In the genomic region with DNA sequence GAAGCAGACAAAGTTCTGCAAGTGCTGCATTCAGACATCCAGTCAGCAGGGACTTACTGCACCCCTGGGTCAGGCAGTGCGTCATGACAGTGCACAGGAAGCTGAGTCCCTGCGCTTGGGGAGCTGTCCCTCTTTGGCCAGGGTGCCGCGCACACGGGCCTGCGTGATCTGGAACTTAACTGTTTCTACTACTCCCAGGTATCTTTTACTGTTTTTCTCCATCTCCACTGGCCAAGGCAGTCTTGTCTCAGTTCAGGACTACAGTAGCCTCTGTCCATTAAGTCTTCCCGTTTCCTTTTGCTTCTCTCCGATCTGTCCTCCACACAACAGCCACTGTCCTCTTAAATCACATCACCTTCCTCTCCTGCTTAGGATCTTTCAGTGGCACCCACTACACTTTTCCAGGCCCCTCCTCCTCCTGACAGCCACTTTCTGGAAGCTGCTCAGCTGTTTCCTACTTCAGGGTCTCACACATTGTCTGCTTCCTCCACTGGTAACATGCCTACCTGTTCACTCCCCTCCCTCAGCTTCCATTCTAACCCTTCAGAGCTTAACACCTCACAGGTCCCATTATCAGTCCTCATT, we compare ENCODE assay signal across 1 cellular context.
TF ChIP-seq lines count a peak whose summit lies in the region.

No MANE protein-coding gene starts in this region.

TF ChIP-seq in WTC11, 78 proteins besides CTCF, POLR2A, EP300 and RAD21:
- no peak for TF ChIP-seq SMAD4 (CRISPR knock-in tag; IDR thresholded peaks at IDR 0.05)
- TF ChIP-seq HMGA2 (CRISPR knock-in tag; IDR thresholded peaks at IDR 0.05) = no peak
- TF ChIP-seq, protein P1, sequence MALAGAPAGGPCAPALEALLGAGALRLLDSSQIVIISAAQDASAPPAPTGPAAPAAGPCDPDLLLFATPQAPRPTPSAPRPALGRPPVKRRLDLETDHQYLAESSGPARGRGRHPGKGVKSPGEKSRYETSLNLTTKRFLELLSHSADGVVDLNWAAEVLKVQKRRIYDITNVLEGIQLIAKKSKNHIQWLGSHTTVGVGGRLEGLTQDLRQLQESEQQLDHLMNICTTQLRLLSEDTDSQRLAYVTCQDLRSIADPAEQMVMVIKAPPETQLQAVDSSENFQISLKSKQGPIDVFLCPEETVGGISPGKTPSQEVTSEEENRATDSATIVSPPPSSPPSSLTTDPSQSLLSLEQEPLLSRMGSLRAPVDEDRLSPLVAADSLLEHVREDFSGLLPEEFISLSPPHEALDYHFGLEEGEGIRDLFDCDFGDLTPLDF (CRISPR knock-in tag; IDR thresholded peaks at IDR 0.05) = no peak
- no peak for TF ChIP-seq GTF2I (CRISPR knock-in tag; conservative IDR thresholded peaks at IDR 0.05)
- TF ChIP-seq TCF7 (CRISPR knock-in tag; IDR thresholded peaks at IDR 0.05; ENCODE audit: low read depth) = no peak
- TF ChIP-seq NFATC4 (CRISPR knock-in tag; IDR thresholded peaks at IDR 0.05) = no peak
- TF ChIP-seq, protein P2, sequence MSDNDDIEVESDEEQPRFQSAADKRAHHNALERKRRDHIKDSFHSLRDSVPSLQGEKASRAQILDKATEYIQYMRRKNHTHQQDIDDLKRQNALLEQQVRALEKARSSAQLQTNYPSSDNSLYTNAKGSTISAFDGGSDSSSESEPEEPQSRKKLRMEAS (CRISPR knock-in tag; IDR thresholded peaks at IDR 0.05) = no peak
- TF ChIP-seq, protein P3, sequence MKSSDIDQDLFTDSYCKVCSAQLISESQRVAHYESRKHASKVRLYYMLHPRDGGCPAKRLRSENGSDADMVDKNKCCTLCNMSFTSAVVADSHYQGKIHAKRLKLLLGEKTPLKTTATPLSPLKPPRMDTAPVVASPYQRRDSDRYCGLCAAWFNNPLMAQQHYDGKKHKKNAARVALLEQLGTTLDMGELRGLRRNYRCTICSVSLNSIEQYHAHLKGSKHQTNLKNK (CRISPR knock-in tag; IDR thresholded peaks at IDR 0.05) = no peak
TF ChIP-seq in WTC11: peak in this region for 0.
